In genomic region chr17:8338806-8339205, GRCh38 we compare ENCODE assay signal across 1 cellular context.
TF ChIP-seq lines count a peak whose summit lies in the region.

No MANE protein-coding gene starts in this region.

TF ChIP-seq in WTC11, 78 proteins besides CTCF, POLR2A, EP300 and RAD21:
- TF ChIP-seq ZNF281 (CRISPR knock-in tag; IDR thresholded peaks at IDR 0.05) (no peak), AFF4 (CRISPR knock-in tag; IDR thresholded peaks at IDR 0.05; ENCODE audit: borderline replicate concordance) (no peak), JUN (CRISPR knock-in tag; IDR thresholded peaks at IDR 0.05) (no peak), MAX (CRISPR knock-in tag; IDR thresholded peaks at IDR 0.05) (no peak), ATF1 (CRISPR knock-in tag; IDR thresholded peaks at IDR 0.05) (no peak), ZNF232 (CRISPR knock-in tag; IDR thresholded peaks at IDR 0.05) (no peak), ZNF396 (CRISPR knock-in tag; IDR thresholded peaks at IDR 0.05; ENCODE audit: borderline replicate concordance) (no peak)
- TF ChIP-seq, protein P1, sequence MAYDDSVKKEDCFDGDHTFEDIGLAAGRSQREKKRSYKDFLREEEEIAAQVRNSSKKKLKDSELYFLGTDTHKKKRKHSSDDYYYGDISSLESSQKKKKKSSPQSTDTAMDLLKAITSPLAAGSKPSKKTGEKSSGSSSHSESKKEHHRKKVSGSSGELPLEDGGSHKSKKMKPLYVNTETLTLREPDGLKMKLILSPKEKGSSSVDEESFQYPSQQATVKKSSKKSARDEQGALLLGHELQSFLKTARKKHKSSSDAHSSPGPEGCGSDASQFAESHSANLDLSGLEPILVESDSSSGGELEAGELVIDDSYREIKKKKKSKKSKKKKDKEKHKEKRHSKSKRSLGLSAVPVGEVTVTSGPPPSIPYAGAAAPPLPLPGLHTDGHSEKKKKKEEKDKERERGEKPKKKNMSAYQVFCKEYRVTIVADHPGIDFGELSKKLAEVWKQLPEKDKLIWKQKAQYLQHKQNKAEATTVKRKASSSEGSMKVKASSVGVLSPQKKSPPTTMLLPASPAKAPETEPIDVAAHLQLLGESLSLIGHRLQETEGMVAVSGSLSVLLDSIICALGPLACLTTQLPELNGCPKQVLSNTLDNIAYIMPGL (CRISPR knock-in tag; IDR thresholded peaks at IDR 0.05), result no peak
- TF ChIP-seq, protein P2, sequence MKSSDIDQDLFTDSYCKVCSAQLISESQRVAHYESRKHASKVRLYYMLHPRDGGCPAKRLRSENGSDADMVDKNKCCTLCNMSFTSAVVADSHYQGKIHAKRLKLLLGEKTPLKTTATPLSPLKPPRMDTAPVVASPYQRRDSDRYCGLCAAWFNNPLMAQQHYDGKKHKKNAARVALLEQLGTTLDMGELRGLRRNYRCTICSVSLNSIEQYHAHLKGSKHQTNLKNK (CRISPR knock-in tag; IDR thresholded peaks at IDR 0.05), result no peak
